In the genomic region with DNA sequence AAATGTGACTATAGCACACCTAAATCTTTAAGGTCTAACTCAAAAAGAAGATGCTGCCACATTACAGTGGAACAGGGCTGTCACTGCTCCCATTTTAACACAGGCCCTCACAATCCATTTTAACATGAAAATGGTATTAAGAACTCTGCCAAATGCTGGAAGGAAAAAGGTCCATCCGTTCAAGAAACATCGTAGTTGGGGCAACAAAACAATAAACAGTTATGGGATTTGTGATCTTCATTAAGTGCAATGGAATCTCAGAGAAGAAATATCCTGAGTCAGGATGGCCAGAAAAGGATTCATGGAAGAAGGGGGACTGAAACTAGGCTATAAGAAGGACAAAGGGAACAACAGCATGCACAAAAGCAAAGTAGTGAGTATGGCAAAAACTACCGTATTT, we compare ENCODE assay signal across 14 cellular contexts. TPM values are rescaled to one million over a fixed set of nuclear protein-coding genes. Genes with fewer than 3 reads are reported as not detected.
DNase-seq lines count a peak whose midpoint lies in the region; ATAC-seq and TF ChIP-seq lines count a peak whose summit lies in the region.
"Had no signal": no experiment of that assay in that cellular context is flagged by ENCODE, and none has a peak within 500 bp of the region (broad histone marks: within the 10 kb centered on the region; RNA-seq: fewer than 3 reads in every experiment).

No MANE protein-coding gene starts in this region.

- no peak for TF ChIP-seq POLR2A in prostate gland (IDR thresholded peaks at IDR 0.05)

- H3K27me3 Mint-ChIP-seq in activated CD4-positive, alpha-beta T cell treated with anti-CD3 and anti-CD28 coated beads, Interleukin-2, amount 10 ng/mL, durations not matched to agents 7 days and 5 days = no peaks in the 10 kb centered on the region
- H3K27me3 Mint-ChIP-seq in activated T-helper 2 cell treated with anti-CD3 and anti-CD28 coated beads, Interferon-gamma antibody, Interleukin-2, Interleukin-4, amounts not matched to agents 10 μg/mL and 5 μg/mL and 100 μg/mL, durations not matched to agents 14 hours and 24 hours and 36 hours (ENCODE audit: low read depth) = no peaks in the 10 kb centered on the region

- in situ Hi-C loops in brain microvascular endothelial cell (cut with HindIII; ENCODE audit: low pct_ligation_motif_present, low sequenced_read_pairs) = no loop called here

- H4K20me1 ChIP-seq in smooth muscle cell (ENCODE audit: low read depth) = peaks cover 99% of the 10 kb centered on the region

- H3F3A ChIP-seq in smooth muscle cell (ENCODE audit: low read depth) = no peaks in the 10 kb centered on the region

- H3K9me3 Mint-ChIP-seq in activated CD4-positive, alpha-beta T cell treated with anti-CD3 and anti-CD28 coated beads, Interleukin-2, amount 10 ng/mL, durations not matched to agents 7 days and 5 days = peaks cover 6% of the 10 kb centered on the region
- H3K9me3 Mint-ChIP-seq in activated T-helper 2 cell treated with anti-CD3 and anti-CD28 coated beads, Interferon-gamma antibody, Interleukin-2, Interleukin-4, amounts not matched to agents 10 μg/mL and 5 μg/mL and 100 μg/mL, durations not matched to agents 14 hours and 24 hours and 36 hours = no peaks in the 10 kb centered on the region

- peak overlapping the region; percentile 2 for H3K9ac ChIP-seq in smooth muscle cell (ENCODE audit: low read depth)

- H3K27me3 ChIP-seq in left ventricle myocardium inferior (ENCODE audit: low read depth) (no peaks in the 10 kb centered on the region), smooth muscle cell (ENCODE audit: low read depth) (no peaks in the 10 kb centered on the region), brain microvascular endothelial cell (replicated peaks) (no peaks in the 10 kb centered on the region), prostate gland (replicated peaks; ENCODE audit: insufficient read depth) (no peaks in the 10 kb centered on the region)

- H3K79me2 ChIP-seq in smooth muscle cell (ENCODE audit: low read depth) = peaks cover 100% of the 10 kb centered on the region

- 70% methylated on average over 3 of the region's 3 CpGs for WGBS in smooth muscle cell (ENCODE audit: low lambda C conversion rate)
- 14% methylated on average over 3 of the region's 3 CpGs for WGBS in prostate gland

- H3K9me3 ChIP-seq in left ventricle myocardium inferior (replicated peaks) = no peaks in the 10 kb centered on the region
- H3K9me3 ChIP-seq in smooth muscle cell (replicated peaks; ENCODE audit: low read depth) = no peaks in the 10 kb centered on the region
- no peaks in the 10 kb centered on the region for H3K9me3 ChIP-seq in prostate gland
- H3K9me3 ChIP-seq: A549 had no signal

- TF ChIP-seq CTCF in left ventricle myocardium inferior (IDR thresholded peaks at IDR 0.05; ENCODE audit: borderline replicate concordance) = no peak
- no peak for TF ChIP-seq CTCF in smooth muscle cell (IDR thresholded peaks at IDR 0.05; ENCODE audit: borderline replicate concordance, insufficient read depth, poor library complexity, severe bottlenecking)
- no peak for TF ChIP-seq CTCF in brain microvascular endothelial cell (IDR thresholded peaks at IDR 0.05; ENCODE audit: low read depth, low read length, missing control alignments)
- TF ChIP-seq CTCF in prostate gland (IDR thresholded peaks at IDR 0.05) = no peak

- H3K36me3 Mint-ChIP-seq in activated CD4-positive, alpha-beta T cell treated with anti-CD3 and anti-CD28 coated beads, Interleukin-2, amount 10 ng/mL, durations not matched to agents 7 days and 5 days (ENCODE audit: low read depth) = peaks cover 39% of the 10 kb centered on the region
- H3K36me3 Mint-ChIP-seq in activated T-helper 2 cell treated with anti-CD3 and anti-CD28 coated beads, Interferon-gamma antibody, Interleukin-2, Interleukin-4, amounts not matched to agents 10 μg/mL and 5 μg/mL and 100 μg/mL, durations not matched to agents 14 hours and 24 hours and 36 hours (ENCODE audit: low read depth) = peaks cover 52% of the 10 kb centered on the region

- DNase-seq in activated CD4-positive, alpha-beta T cell treated with anti-CD3 and anti-CD28 coated beads, Interleukin-2, amount 10 ng/mL, durations not matched to agents 7 days and 5 days = no peak
- DNase-seq in activated CD4-positive, alpha-beta T cell treated with anti-CD3 and anti-CD28 coated beads for 1 hour = no peak
- DNase-seq in activated T-helper 2 cell treated with anti-CD3 and anti-CD28 coated beads, Interferon-gamma antibody, Interleukin-2, Interleukin-4, amounts not matched to agents 10 μg/mL and 5 μg/mL and 100 μg/mL, durations not matched to agents 14 hours and 24 hours and 36 hours (ENCODE audit: low spot score) = no peak
- DNase-seq in left ventricle myocardium inferior (no peak), smooth muscle cell (lab: John Stamatoyannopoulos, UW; ENCODE audit: unreplicated experiment) (no peak), brain microvascular endothelial cell (no peak), prostate gland (ENCODE audit: low spot score) (no peak)
- DNase-seq: activated effector memory CD4-positive, alpha-beta T cell treated with anti-CD3 and anti-CD28 coated beads, Interleukin-2, amount 50 U/mL, for 16 hours; foreskin melanocyte; GOT3; NCI-H1930; SHP77 treated with DMSO at 0.1 percent for 48 hours had no signal

- H3K36me3 ChIP-seq in left ventricle myocardium inferior = no peaks in the 10 kb centered on the region
- H3K36me3 ChIP-seq in smooth muscle cell (ENCODE audit: low read depth) = no peaks in the 10 kb centered on the region
- H3K36me3 ChIP-seq in brain microvascular endothelial cell (replicated peaks) = no peaks in the 10 kb centered on the region
- H3K36me3 ChIP-seq in prostate gland = no peaks in the 10 kb centered on the region

- H3K4me3 ChIP-seq in left ventricle myocardium inferior (no peak overlapping the region), smooth muscle cell (no peak overlapping the region), brain microvascular endothelial cell (ENCODE audit: low read depth, low read length) (no peak overlapping the region), prostate gland (no peak overlapping the region)
- H3K4me3 ChIP-seq: A549 had no signal

- no peak overlapping the region for H2AFZ ChIP-seq in smooth muscle cell (ENCODE audit: low read depth)

- H3K27ac ChIP-seq in left ventricle myocardium inferior (replicated peaks) (peak overlapping the region; percentile 61), smooth muscle cell (ENCODE audit: low read depth) (peak overlapping the region; percentile 40), brain microvascular endothelial cell (no peak overlapping the region), prostate gland (no peak overlapping the region)
- H3K27ac ChIP-seq: A549 had no signal

- ATAC-seq in GM19397 (IDR thresholded peaks at IDR 0.05; ENCODE audit: unreplicated experiment) = no peak
- ATAC-seq: A549 had no signal

- H3K4me1 ChIP-seq in left ventricle myocardium inferior = peaks cover 68% of the 10 kb centered on the region
- peaks cover 22% of the 10 kb centered on the region for H3K4me1 ChIP-seq in smooth muscle cell (ENCODE audit: low read depth)
- H3K4me1 ChIP-seq in prostate gland (replicated peaks) = peaks cover 6% of the 10 kb centered on the region

- CTCF ChIA-PET in activated CD4-positive, alpha-beta T cell treated with anti-CD3 and anti-CD28 coated beads, Interleukin-2, amount 10 ng/mL, durations not matched to agents 7 days and 5 days (lab: Charles Lee) = no interaction called here

- POLR2A ChIA-PET in activated CD4-positive, alpha-beta T cell treated with anti-CD3 and anti-CD28 coated beads, Interleukin-2, amount 10 ng/mL, durations not matched to agents 7 days and 5 days (lab: Charles Lee) = no interaction called here

- H3K4me2 ChIP-seq in smooth muscle cell = no peak overlapping the region
- H3K4me2 ChIP-seq: A549 had no signal

- peak overlapping the region; percentile 9 for H3K27ac Mint-ChIP-seq in activated CD4-positive, alpha-beta T cell treated with anti-CD3 and anti-CD28 coated beads, Interleukin-2, amount 10 ng/mL, durations not matched to agents 7 days and 5 days
- H3K27ac Mint-ChIP-seq in activated T-helper 2 cell treated with anti-CD3 and anti-CD28 coated beads, Interferon-gamma antibody, Interleukin-2, Interleukin-4, amounts not matched to agents 10 μg/mL and 5 μg/mL and 100 μg/mL, durations not matched to agents 14 hours and 24 hours and 36 hours = peak overlapping the region; percentile 3

- intact Hi-C loops in activated T-helper 2 cell treated with anti-CD3 and anti-CD28 coated beads, Interferon-gamma antibody, Interleukin-2, Interleukin-4, amounts not matched to agents 10 μg/mL and 5 μg/mL and 100 μg/mL, durations not matched to agents 14 hours and 24 hours and 36 hours (cut with micrococcal nuclease) = no loop called here
- intact Hi-C loops in left ventricle myocardium inferior (cut with micrococcal nuclease) = no loop called here
- intact Hi-C loops in prostate gland (cut with DNase I) = loop anchor here (10.0 kb wide), 1 partner anchor 624 kb away; no protein-coding TSS in a partner anchor

- H3K4me3 Mint-ChIP-seq in activated CD4-positive, alpha-beta T cell treated with anti-CD3 and anti-CD28 coated beads, Interleukin-2, amount 10 ng/mL, durations not matched to agents 7 days and 5 days = no peak overlapping the region
- H3K4me3 Mint-ChIP-seq in activated T-helper 2 cell treated with anti-CD3 and anti-CD28 coated beads, Interferon-gamma antibody, Interleukin-2, Interleukin-4, amounts not matched to agents 10 μg/mL and 5 μg/mL and 100 μg/mL, durations not matched to agents 14 hours and 24 hours and 36 hours (ENCODE audit: low read depth) = no peak overlapping the region

- H3K4me1 Mint-ChIP-seq in activated CD4-positive, alpha-beta T cell treated with anti-CD3 and anti-CD28 coated beads, Interleukin-2, amount 10 ng/mL, durations not matched to agents 7 days and 5 days = peaks cover 59% of the 10 kb centered on the region
- H3K4me1 Mint-ChIP-seq in activated T-helper 2 cell treated with anti-CD3 and anti-CD28 coated beads, Interferon-gamma antibody, Interleukin-2, Interleukin-4, amounts not matched to agents 10 μg/mL and 5 μg/mL and 100 μg/mL, durations not matched to agents 14 hours and 24 hours and 36 hours (ENCODE audit: low read depth) = peaks cover 52% of the 10 kb centered on the region

RNA-seq across cellular contexts. Expression of gene TBL1XR1, which starts 6.6 kb away (rescaled TPM):
- 100 to 1,000 TPM; 167 to 169 TPM for total RNA-seq in activated CD4-positive, alpha-beta T cell treated with anti-CD3 and anti-CD28 coated beads, Interleukin-2, amount 10 ng/mL, durations not matched to agents 7 days and 5 days
- total RNA-seq in activated T-helper 2 cell treated with anti-CD3 and anti-CD28 coated beads, Interferon-gamma antibody, Interleukin-2, Interleukin-4, amounts not matched to agents 10 μg/mL and 5 μg/mL and 100 μg/mL, durations not matched to agents 14 hours and 24 hours and 36 hours = 168 and 169 TPM in 2 replicates
- total RNA-seq in left ventricle myocardium inferior (102 TPM), smooth muscle cell (115 and 223 TPM in 2 replicates), prostate gland (100 to 1,000 TPM in 1 of 2 donors, 10 to 100 TPM in 1; 75.8 to 156 TPM)
- 19.9 and 26.7 TPM in 2 replicates for polyA plus RNA-seq in smooth muscle cell

Comparison
In these comparisons a context has a peak if more than half of its experiments do, and no peak if none do; other contexts are left out.
1. H3K27ac ChIP-seq: peak in left ventricle myocardium inferior (single experiment) and smooth muscle cell (single experiment); none in brain microvascular endothelial cell (single experiment) and prostate gland (0 of 2).